In the genomic region with DNA sequence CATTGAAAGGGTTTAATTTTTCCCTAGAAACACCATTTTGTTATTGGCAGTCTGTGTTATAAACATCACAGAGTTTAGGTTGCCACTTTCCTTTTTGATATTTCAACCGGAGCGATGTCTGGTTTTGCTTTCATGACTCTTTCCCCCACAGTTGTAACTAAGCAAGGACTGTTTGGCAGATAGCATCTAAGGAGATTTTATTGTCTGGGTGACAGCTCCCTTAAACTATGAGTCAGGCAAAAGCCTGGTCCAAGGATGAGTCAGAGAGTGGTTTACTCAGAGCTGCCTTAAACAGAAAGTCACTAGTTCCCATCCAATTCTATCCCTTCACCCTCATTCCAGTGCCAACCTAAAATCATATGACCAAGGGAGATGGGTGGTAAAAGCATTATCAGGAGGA, we compare ENCODE assay signal across 8 cellular contexts.
DNase-seq lines count a peak whose midpoint lies in the region; ATAC-seq and TF ChIP-seq lines count a peak whose summit lies in the region.

No MANE protein-coding gene starts in this region.

- no peaks in the 10 kb centered on the region for H3K27me3 ChIP-seq in aorta (ENCODE audit: control insufficient read depth in 1 of 2, insufficient read depth in 2 of 2, low read length in 1 of 2)

- intact Hi-C loops in aorta (cut with DNase I): no loop called here

- H3K9me3 Mint-ChIP-seq in effector memory CD8-positive, alpha-beta T cell: peaks cover 6 to 13% of the 10 kb centered on the region in 2 donors

- H3K9me3 ChIP-seq in aorta (ENCODE audit: control insufficient read depth, low read length): no peaks in the 10 kb centered on the region

- peak; percentile 80 for ATAC-seq in aorta (ENCODE audit: low FRiP score)
- no peak for ATAC-seq in effector memory CD8-positive, alpha-beta T cell (replicated peaks)

- H3K4me3 ChIP-seq in fibroblast of villous mesenchyme (ENCODE audit: low read depth, low read length) (peak overlapping the region; percentile 13), aorta (ENCODE audit: low read length in 2 of 2) (no peak overlapping the region)

- 3 to 5% methylated on average over 2 of the region's 2 CpGs for WGBS in aorta, 2 donors

- no peak overlapping the region for H3K27ac ChIP-seq in aorta (ENCODE audit: low read depth in 1 of 2, low read length in 2 of 2)

- no peak for TF ChIP-seq CTCF in fibroblast of villous mesenchyme (IDR thresholded peaks at IDR 0.05; ENCODE audit: insufficient read depth, low read depth, low read length)

- H3K4me1 Mint-ChIP-seq in effector memory CD8-positive, alpha-beta T cell (ENCODE audit: low read depth in 2 of 2): no peaks in the 10 kb centered on the region

- H3K27ac Mint-ChIP-seq in effector memory CD8-positive, alpha-beta T cell: no peak overlapping the region

- H3K36me3 ChIP-seq in aorta (ENCODE audit: control insufficient read depth in 1 of 2, insufficient read depth in 2 of 2, low read length in 1 of 2): no peaks in the 10 kb centered on the region

- H3K27me3 Mint-ChIP-seq in effector memory CD8-positive, alpha-beta T cell: no peaks in the 10 kb centered on the region

- H3K4me1 ChIP-seq in aorta (ENCODE audit: control insufficient read depth in 1 of 2, insufficient read depth in 2 of 2, low read length in 2 of 2): no peaks in the 10 kb centered on the region

- DNase-seq in COLO829 (ENCODE audit: low spot score) (peak; percentile 74), GOT3 (lab: John Stamatoyannopoulos, UW) (peak; percentile 1), NCI-H82 treated with DMSO at 0.1 percent for 48 hours (lab: John Stamatoyannopoulos, UW; ENCODE audit: unreplicated experiment) (peak; percentile 59), fibroblast of villous mesenchyme (ENCODE audit: low read depth) (peak; percentile 83), aorta (no peak), cortex of kidney (lab: John Stamatoyannopoulos, UW) (no peak)
- no peak for DNase-seq in central memory CD4-positive, alpha-beta T cell
- no peak for DNase-seq in effector memory CD8-positive, alpha-beta T cell

- H3K36me3 Mint-ChIP-seq in effector memory CD8-positive, alpha-beta T cell (ENCODE audit: insufficient read depth): no peaks in the 10 kb centered on the region

- H3K4me3 Mint-ChIP-seq in effector memory CD8-positive, alpha-beta T cell: no peak overlapping the region

Comparison
In these comparisons a context has a peak if more than half of its experiments do, and no peak if none do; other contexts are left out.
1. DNase-seq: peak in COLO829 (single experiment), GOT3 (single experiment), NCI-H82 treated with DMSO at 0.1 percent for 48 hours (single experiment) and fibroblast of villous mesenchyme (single experiment); none in aorta (0 of 2), cortex of kidney (single experiment), central memory CD4-positive, alpha-beta T cell (single experiment) and effector memory CD8-positive, alpha-beta T cell (0 of 3).